Comparison of ENCODE assay signal across 9 cellular contexts in the genomic region with DNA sequence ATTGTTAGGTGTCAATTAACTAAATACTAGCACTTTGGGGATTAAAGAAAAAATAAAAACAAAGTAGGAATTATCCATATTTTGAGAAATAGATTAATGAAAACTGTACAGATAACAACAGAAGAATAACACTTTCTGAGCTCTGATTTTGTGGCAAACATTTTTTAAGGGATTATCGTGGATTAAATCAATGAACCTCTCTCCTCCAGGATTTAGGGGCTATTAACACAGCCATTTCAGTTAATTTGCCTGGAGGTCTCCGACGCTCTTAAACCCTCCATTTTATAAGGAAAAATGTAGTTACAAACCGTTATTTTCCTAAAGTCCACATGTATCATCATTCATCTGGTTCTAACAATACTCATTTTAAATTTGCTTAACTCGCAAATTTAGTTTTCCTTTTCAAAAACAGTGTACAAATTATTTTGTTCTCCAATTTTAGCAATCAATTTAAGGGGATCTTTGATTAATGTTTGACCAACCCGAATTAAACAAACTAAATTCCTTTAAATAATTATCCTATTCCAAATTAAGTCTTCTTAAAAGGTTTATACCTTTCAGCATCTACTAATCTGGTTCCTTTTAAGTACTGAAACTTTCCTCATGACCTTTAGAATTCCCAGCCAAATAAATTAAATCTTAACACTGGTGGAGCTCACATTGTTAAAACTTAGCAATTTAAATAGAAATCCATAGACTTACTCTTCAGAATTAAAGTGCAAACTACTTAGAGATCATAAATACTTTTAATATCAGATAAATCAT. TPM values are rescaled to one million over a fixed set of nuclear protein-coding genes. Genes with fewer than 3 reads are reported as not detected.
DNase-seq lines count a peak whose midpoint lies in the region; ATAC-seq and TF ChIP-seq lines count a peak whose summit lies in the region.
"Had no signal": no experiment of that assay in that cellular context is flagged by ENCODE, and none has a peak within 500 bp of the region (broad histone marks: within the 10 kb centered on the region; RNA-seq: fewer than 3 reads in every experiment).

No MANE protein-coding gene starts in this region.

- H3K9ac ChIP-seq in skeletal muscle satellite cell (ENCODE audit: low read depth, low read length): peak overlapping the region; percentile 60

- H3K4me1 ChIP-seq in skeletal muscle satellite cell (ENCODE audit: control insufficient read depth, insufficient read depth, low read length): peaks cover 19% of the 10 kb centered on the region

- H3K4me3 ChIP-seq in fibroblast of mammary gland (ENCODE audit: control insufficient read depth, low read depth, low read length) (peak overlapping the region; percentile 67), skeletal muscle satellite cell (ENCODE audit: low read length) (peak overlapping the region; percentile 77)

- no peak for TF ChIP-seq CTCF in VCaP (conservative IDR thresholded peaks at IDR 0.05)
- TF ChIP-seq CTCF in fibroblast of mammary gland (conservative IDR thresholded peaks at IDR 0.05; ENCODE audit: control insufficient read depth, insufficient read depth, low read depth, low read length): no peak

- peaks cover 4% of the 10 kb centered on the region for H3K27me3 ChIP-seq in skeletal muscle satellite cell (ENCODE audit: control insufficient read depth, insufficient read depth, low read length)

- peak overlapping the region; percentile 90 for H3K4me2 ChIP-seq in skeletal muscle satellite cell (ENCODE audit: low read length)

- no peaks in the 10 kb centered on the region for H3K9me3 ChIP-seq in skeletal muscle satellite cell (replicated peaks; ENCODE audit: low read length)

- ATAC-seq in GM21786 (IDR thresholded peaks at IDR 0.05; ENCODE audit: unreplicated experiment): no peak

- CTCF ChIA-PET in HEK293T (lab: Yijun Ruan, JAX): interaction anchor here (0.6 to 1.5 kb wide), 4 partner anchors 16 to 32 kb away, joined by 3 to 4 read pairs (median 3); no protein-coding TSS in a partner anchor

- peak overlapping the region; percentile 70 for H3K27ac ChIP-seq in VCaP

- no peaks in the 10 kb centered on the region for H3K36me3 ChIP-seq in skeletal muscle satellite cell (ENCODE audit: insufficient read depth, low read length)

- POLR2A ChIA-PET in HEK293T (lab: Yijun Ruan, JAX): interaction anchor here (1.0 to 4.2 kb wide), 9 partner anchors 12 to 79 kb away, joined by 3 to 38 read pairs (median 4); a partner anchor contains a TSS

- DNase-seq in HEK293T (ENCODE audit: extremely low spot score) (no peak), fibroblast of mammary gland (ENCODE audit: low read depth) (no peak), NCI-H1436 treated with DMSO at 0.1 percent for 48 hours (lab: John Stamatoyannopoulos, UW) (no peak), CD1c-positive myeloid dendritic cell (ENCODE audit: extremely low spot score) (no peak)
- DNase-seq in stimulated activated CD4-positive, alpha-beta T cell treated with anti-CD3 and anti-CD28 coated beads, Interleukin-15, amount 100 ng/mL, for 24 hours: no peak
- DNase-seq: NCI-H187 treated with DMSO at 0.1 percent for 48 hours had no signal

TF ChIP-seq in HEK293T, 16 proteins besides CTCF, POLR2A, EP300 and RAD21:
- TF ChIP-seq FOXK2 (IDR thresholded peaks at IDR 0.05): peak; percentile 23; the same call in 1 of the 2 replicates
- no peak for TF ChIP-seq ZNF384 (IDR thresholded peaks at IDR 0.05)

RNA-seq across cellular contexts. Expression of a gene that starts 30.7 kb away (rescaled TPM):
- total RNA-seq in skeletal muscle satellite cell (2012; rRNA removed): 34.2 and 51.1 TPM in 2 replicates

RNA-seq across cellular contexts. Expression of a gene that starts 39.8 kb away (rescaled TPM):
- total RNA-seq in skeletal muscle satellite cell (2012; rRNA removed): 0.22 TPM in 1 of 2 replicates, not detected in the other

RNA-seq across cellular contexts. Expression of a gene that starts 49.8 kb away (rescaled TPM):
- 21.2 and 25.1 TPM in 2 replicates for total RNA-seq in skeletal muscle satellite cell (2012; rRNA removed)
